ENCODE assay signal across 2 cellular contexts in the genomic region with DNA sequence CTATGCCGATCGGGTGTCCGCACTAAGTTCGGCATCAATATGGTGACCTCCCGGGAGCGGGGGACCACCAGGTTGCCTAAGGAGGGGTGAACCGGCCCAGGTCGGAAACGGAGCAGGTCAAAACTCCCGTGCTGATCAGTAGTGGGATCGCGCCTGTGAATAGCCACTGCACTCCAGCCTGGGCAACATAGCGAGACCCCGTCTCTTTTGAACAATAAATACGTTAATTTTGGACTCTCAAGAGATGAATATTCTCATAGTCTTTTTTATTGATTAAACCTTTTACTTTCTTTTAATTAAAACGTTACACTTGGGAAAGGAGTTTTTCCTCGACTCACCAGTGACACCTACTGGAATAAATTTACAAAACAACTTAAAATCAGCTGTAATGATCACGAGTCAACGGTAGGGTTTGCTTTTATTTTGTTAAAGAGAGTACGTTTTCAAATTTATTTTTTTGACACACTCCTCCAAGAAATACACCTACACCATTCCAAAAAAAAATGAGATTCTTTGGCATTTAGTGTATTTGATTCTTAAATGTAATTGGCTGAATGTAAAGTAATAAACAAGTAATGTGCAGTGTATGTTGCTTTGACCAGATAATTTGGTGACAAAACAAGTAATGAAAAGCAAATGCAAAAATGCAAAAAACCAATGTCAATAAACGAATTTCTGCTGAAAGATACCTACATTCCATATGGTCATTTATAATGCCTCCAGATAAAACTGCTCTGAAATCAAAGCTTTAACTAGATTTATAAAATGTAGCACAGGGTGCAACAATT.
TF ChIP-seq lines count a peak whose summit lies in the region.

No MANE protein-coding gene starts in this region.

TF ChIP-seq in SK-N-SH, 30 proteins besides CTCF, POLR2A, EP300 and RAD21:
- no peak for TF ChIP-seq SMC3 (IDR thresholded peaks at IDR 0.05; ENCODE audit: low read depth, low read length)
- TF ChIP-seq FOXM1 (IDR thresholded peaks at IDR 0.05; ENCODE audit: low read depth): no peak
- peak; percentile 28; the same call in 1 of the 2 replicates for TF ChIP-seq TEAD4 (IDR thresholded peaks at IDR 0.05; ENCODE audit: borderline replicate concordance, insufficient read depth)
- TF ChIP-seq, protein P1, sequence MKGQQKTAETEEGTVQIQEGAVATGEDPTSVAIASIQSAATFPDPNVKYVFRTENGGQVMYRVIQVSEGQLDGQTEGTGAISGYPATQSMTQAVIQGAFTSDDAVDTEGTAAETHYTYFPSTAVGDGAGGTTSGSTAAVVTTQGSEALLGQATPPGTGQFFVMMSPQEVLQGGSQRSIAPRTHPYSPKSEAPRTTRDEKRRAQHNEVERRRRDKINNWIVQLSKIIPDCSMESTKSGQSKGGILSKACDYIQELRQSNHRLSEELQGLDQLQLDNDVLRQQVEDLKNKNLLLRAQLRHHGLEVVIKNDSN (IDR thresholded peaks at IDR 0.05; ENCODE audit: borderline replicate concordance, low read depth): peak; percentile 18; the same call in 1 of the 2 replicates
- no peak for TF ChIP-seq TAF1 (IDR thresholded peaks at IDR 0.05; ENCODE audit: borderline replicate concordance, low read depth, low read length)
- no peak for TF ChIP-seq FOXJ3 (CRISPR knock-in tag; IDR thresholded peaks at IDR 0.05)

TF ChIP-seq in GM12878, 131 proteins besides CTCF, POLR2A, EP300 and RAD21 (continues in another document):
- TF ChIP-seq, protein P1 (IDR thresholded peaks at IDR 0.05; ENCODE audit: borderline replicate concordance, extremely low read length, insufficient read depth, low read depth, low read length): no peak
- TF ChIP-seq PML (IDR thresholded peaks at IDR 0.05; ENCODE audit: low read length) (peak; percentile 69), KDM1A (IDR thresholded peaks at IDR 0.05; ENCODE audit: borderline replicate concordance) (no peak), MEF2A (IDR thresholded peaks at IDR 0.05; ENCODE audit: insufficient read depth, low read depth, low read length) (0 out of 2 replicates have a peak, but pooled peaks have one; percentile 7), CREB1 (IDR thresholded peaks at IDR 0.05; ENCODE audit: low read depth) (no peak; the same call in 1 of the 2 replicates), NFXL1 (IDR thresholded peaks at IDR 0.05; ENCODE audit: borderline replicate concordance) (no peak), BMI1 (IDR thresholded peaks at IDR 0.05; ENCODE audit: borderline replicate concordance) (no peak), TAF1 (IDR thresholded peaks at IDR 0.05; ENCODE audit: borderline replicate concordance, low read depth, low read length) (no peak), MXI1 (IDR thresholded peaks at IDR 0.05; ENCODE audit: low read depth, low read length) (no peak), IKZF1 (conservative IDR thresholded peaks at IDR 0.05) (peak; percentile 63), NR2F1 (conservative IDR thresholded peaks at IDR 0.05) (peak; percentile 45; the same call in 1 of the 2 replicates), WRNIP1 (IDR thresholded peaks at IDR 0.05; ENCODE audit: borderline replicate concordance, low read depth, low read length) (no peak), HDAC6 (IDR thresholded peaks at IDR 0.05; ENCODE audit: unreplicated experiment) (no peak), BRCA1 (IDR thresholded peaks at IDR 0.05; ENCODE audit: low read depth, low read length) (no peak), YY1 (IDR thresholded peaks at IDR 0.05; ENCODE audit: low read depth, low read length) (peak; percentile 21; the same call in 1 of the 2 replicates), EED (IDR thresholded peaks at IDR 0.05; ENCODE audit: low read depth) (no peak), SMAD1 (IDR thresholded peaks at IDR 0.05; ENCODE audit: low read depth, partially characterized antibody) (no peak), MTA2 (IDR thresholded peaks at IDR 0.05; ENCODE audit: low read depth) (peak; percentile 24; the same call in 1 of the 2 replicates), CBX5 (IDR thresholded peaks at IDR 0.05; ENCODE audit: low read depth) (peak; percentile 86; the same call in 1 of the 2 replicates), GATAD2B (conservative IDR thresholded peaks at IDR 0.05; ENCODE audit: low read depth) (peak; percentile 70; the same call in 1 of the 2 replicates), MYB (IDR thresholded peaks at IDR 0.05; ENCODE audit: borderline replicate concordance, low read depth, low read length) (no peak), SREBF1 (IDR thresholded peaks at IDR 0.05; ENCODE audit: low read length) (no peak), MTA3 (IDR thresholded peaks at IDR 0.05; ENCODE audit: borderline replicate concordance, low read length) (0 out of 2 replicates have a peak, but pooled peaks have one; percentile 34)
- TF ChIP-seq, protein P2, sequence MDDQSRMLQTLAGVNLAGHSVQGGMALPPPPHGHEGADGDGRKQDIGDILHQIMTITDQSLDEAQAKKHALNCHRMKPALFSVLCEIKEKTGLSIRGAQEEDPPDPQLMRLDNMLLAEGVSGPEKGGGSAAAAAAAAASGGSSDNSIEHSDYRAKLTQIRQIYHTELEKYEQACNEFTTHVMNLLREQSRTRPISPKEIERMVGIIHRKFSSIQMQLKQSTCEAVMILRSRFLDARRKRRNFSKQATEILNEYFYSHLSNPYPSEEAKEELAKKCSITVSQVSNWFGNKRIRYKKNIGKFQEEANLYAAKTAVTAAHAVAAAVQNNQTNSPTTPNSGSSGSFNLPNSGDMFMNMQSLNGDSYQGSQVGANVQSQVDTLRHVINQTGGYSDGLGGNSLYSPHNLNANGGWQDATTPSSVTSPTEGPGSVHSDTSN (IDR thresholded peaks at IDR 0.05; ENCODE audit: insufficient replicate concordance, low read depth, low read length): no peak
- TF ChIP-seq, protein P3, sequence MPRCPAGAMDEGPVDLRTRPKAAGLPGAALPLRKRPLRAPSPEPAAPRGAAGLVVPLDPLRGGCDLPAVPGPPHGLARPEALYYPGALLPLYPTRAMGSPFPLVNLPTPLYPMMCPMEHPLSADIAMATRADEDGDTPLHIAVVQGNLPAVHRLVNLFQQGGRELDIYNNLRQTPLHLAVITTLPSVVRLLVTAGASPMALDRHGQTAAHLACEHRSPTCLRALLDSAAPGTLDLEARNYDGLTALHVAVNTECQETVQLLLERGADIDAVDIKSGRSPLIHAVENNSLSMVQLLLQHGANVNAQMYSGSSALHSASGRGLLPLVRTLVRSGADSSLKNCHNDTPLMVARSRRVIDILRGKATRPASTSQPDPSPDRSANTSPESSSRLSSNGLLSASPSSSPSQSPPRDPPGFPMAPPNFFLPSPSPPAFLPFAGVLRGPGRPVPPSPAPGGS (IDR thresholded peaks at IDR 0.05; ENCODE audit: borderline replicate concordance, insufficient read depth, low read depth, low read length, poor library complexity, severe bottlenecking): no peak
- TF ChIP-seq, protein P4, sequence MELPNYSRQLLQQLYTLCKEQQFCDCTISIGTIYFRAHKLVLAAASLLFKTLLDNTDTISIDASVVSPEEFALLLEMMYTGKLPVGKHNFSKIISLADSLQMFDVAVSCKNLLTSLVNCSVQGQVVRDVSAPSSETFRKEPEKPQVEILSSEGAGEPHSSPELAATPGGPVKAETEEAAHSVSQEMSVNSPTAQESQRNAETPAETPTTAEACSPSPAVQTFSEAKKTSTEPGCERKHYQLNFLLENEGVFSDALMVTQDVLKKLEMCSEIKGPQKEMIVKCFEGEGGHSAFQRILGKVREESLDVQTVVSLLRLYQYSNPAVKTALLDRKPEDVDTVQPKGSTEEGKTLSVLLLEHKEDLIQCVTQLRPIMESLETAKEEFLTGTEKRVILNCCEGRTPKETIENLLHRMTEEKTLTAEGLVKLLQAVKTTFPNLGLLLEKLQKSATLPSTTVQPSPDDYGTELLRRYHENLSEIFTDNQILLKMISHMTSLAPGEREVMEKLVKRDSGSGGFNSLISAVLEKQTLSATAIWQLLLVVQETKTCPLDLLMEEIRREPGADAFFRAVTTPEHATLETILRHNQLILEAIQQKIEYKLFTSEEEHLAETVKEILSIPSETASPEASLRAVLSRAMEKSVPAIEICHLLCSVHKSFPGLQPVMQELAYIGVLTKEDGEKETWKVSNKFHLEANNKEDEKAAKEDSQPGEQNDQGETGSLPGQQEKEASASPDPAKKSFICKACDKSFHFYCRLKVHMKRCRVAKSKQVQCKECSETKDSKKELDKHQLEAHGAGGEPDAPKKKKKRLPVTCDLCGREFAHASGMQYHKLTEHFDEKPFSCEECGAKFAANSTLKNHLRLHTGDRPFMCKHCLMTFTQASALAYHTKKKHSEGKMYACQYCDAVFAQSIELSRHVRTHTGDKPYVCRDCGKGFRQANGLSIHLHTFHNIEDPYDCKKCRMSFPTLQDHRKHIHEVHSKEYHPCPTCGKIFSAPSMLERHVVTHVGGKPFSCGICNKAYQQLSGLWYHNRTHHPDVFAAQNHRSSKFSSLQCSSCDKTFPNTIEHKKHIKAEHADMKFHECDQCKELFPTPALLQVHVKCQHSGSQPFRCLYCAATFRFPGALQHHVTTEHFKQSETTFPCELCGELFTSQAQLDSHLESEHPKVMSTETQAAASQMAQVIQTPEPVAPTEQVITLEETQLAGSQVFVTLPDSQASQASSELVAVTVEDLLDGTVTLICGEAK (IDR thresholded peaks at IDR 0.05; ENCODE audit: borderline replicate concordance): no peak
- TF ChIP-seq, protein P5, sequence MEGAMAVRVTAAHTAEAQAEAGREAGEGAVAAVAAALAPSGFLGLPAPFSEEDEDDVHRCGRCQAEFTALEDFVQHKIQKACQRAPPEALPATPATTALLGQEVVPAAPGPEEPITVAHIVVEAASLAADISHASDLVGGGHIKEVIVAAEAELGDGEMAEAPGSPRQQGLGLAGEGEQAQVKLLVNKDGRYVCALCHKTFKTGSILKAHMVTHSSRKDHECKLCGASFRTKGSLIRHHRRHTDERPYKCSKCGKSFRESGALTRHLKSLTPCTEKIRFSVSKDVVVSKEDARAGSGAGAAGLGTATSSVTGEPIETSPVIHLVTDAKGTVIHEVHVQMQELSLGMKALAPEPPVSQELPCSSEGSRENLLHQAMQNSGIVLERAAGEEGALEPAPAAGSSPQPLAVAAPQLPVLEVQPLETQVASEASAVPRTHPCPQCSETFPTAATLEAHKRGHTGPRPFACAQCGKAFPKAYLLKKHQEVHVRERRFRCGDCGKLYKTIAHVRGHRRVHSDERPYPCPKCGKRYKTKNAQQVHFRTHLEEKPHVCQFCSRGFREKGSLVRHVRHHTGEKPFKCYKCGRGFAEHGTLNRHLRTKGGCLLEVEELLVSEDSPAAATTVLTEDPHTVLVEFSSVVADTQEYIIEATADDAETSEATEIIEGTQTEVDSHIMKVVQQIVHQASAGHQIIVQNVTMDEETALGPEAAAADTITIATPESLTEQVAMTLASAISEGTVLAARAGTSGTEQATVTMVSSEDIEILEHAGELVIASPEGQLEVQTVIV (IDR thresholded peaks at IDR 0.05; ENCODE audit: borderline replicate concordance, partially characterized antibody): no peak
- TF ChIP-seq, protein P6, sequence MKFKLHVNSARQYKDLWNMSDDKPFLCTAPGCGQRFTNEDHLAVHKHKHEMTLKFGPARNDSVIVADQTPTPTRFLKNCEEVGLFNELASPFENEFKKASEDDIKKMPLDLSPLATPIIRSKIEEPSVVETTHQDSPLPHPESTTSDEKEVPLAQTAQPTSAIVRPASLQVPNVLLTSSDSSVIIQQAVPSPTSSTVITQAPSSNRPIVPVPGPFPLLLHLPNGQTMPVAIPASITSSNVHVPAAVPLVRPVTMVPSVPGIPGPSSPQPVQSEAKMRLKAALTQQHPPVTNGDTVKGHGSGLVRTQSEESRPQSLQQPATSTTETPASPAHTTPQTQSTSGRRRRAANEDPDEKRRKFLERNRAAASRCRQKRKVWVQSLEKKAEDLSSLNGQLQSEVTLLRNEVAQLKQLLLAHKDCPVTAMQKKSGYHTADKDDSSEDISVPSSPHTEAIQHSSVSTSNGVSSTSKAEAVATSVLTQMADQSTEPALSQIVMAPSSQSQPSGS (IDR thresholded peaks at IDR 0.05; ENCODE audit: low read length): peak; percentile 83
- TF ChIP-seq, protein P7, sequence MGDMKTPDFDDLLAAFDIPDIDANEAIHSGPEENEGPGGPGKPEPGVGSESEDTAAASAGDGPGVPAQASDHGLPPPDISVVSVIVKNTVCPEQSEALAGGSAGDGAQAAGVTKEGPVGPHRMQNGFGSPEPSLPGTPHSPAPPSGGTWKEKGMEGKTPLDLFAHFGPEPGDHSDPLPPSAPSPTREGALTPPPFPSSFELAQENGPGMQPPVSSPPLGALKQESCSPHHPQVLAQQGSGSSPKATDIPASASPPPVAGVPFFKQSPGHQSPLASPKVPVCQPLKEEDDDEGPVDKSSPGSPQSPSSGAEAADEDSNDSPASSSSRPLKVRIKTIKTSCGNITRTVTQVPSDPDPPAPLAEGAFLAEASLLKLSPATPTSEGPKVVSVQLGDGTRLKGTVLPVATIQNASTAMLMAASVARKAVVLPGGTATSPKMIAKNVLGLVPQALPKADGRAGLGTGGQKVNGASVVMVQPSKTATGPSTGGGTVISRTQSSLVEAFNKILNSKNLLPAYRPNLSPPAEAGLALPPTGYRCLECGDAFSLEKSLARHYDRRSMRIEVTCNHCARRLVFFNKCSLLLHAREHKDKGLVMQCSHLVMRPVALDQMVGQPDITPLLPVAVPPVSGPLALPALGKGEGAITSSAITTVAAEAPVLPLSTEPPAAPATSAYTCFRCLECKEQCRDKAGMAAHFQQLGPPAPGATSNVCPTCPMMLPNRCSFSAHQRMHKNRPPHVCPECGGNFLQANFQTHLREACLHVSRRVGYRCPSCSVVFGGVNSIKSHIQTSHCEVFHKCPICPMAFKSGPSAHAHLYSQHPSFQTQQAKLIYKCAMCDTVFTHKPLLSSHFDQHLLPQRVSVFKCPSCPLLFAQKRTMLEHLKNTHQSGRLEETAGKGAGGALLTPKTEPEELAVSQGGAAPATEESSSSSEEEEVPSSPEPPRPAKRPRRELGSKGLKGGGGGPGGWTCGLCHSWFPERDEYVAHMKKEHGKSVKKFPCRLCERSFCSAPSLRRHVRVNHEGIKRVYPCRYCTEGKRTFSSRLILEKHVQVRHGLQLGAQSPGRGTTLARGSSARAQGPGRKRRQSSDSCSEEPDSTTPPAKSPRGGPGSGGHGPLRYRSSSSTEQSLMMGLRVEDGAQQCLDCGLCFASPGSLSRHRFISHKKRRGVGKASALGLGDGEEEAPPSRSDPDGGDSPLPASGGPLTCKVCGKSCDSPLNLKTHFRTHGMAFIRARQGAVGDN (IDR thresholded peaks at IDR 0.05): no peak
- TF ChIP-seq, protein P8, sequence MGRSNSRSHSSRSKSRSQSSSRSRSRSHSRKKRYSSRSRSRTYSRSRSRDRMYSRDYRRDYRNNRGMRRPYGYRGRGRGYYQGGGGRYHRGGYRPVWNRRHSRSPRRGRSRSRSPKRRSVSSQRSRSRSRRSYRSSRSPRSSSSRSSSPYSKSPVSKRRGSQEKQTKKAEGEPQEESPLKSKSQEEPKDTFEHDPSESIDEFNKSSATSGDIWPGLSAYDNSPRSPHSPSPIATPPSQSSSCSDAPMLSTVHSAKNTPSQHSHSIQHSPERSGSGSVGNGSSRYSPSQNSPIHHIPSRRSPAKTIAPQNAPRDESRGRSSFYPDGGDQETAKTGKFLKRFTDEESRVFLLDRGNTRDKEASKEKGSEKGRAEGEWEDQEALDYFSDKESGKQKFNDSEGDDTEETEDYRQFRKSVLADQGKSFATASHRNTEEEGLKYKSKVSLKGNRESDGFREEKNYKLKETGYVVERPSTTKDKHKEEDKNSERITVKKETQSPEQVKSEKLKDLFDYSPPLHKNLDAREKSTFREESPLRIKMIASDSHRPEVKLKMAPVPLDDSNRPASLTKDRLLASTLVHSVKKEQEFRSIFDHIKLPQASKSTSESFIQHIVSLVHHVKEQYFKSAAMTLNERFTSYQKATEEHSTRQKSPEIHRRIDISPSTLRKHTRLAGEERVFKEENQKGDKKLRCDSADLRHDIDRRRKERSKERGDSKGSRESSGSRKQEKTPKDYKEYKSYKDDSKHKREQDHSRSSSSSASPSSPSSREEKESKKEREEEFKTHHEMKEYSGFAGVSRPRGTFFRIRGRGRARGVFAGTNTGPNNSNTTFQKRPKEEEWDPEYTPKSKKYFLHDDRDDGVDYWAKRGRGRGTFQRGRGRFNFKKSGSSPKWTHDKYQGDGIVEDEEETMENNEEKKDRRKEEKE (IDR thresholded peaks at IDR 0.05): no peak
